20 cellular contexts compared by ENCODE assay signal in the genomic region with DNA sequence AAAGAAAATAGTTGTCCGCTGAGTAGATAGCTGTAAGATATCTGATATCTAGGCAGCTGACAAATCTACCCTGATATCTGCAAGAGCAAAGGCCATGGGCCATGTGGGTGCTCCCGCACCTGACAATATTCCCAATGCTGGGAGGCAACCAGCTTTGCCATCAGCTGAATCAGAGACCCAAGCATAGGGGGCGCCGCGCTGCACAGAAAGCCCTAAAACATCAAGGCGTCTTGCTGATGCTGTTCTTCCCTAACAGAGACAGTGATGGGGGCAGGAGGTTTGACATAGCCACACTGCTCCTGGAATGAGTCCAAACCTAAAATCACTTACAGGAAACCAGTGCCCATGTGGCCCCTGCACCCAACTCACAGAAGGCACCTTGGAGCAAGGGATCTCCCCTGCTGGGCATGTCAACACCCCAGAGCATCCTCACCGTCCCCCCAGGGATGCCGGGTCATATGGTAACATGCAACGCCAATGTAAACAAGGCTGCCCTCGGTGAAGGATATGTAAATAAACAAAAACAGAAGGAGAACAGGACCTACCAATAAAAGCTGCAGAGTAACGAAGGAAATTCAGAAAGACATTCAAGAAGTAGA.
"Had no signal": no experiment of that assay in that cellular context is flagged by ENCODE, and none has a peak within 500 bp of the region (broad histone marks: within the 10 kb centered on the region; RNA-seq: fewer than 3 reads in every experiment).

No MANE protein-coding gene starts in this region.

- DNase-seq: activated CD4-positive, alpha-beta T cell treated with anti-CD3 and anti-CD28 coated beads, Interleukin-2, amount 10 ng/mL, durations not matched to agents 7 days and 5 days; activated CD8-positive, alpha-beta memory T cell treated with anti-CD3 and anti-CD28 coated beads, Interleukin-2, amount 50 U/mL, for 4 hours; activated naive CD4-positive, alpha-beta T cell treated with anti-CD3 and anti-CD28 coated beads for 36 hours; activated T-cell treated with anti-CD3 and anti-CD28 coated beads, Interleukin-2, amount 50 U/mL, for 4 hours; anterior cingulate cortex; cortex of kidney; effector CD4-positive, alpha-beta T cell; esophagus squamous epithelium; mucosa of descending colon; naive B cell; stimulated activated naive CD8-positive, alpha-beta T cell treated with anti-CD3 and anti-CD28 coated beads, Interleukin-15, Interleukin-2, amounts not matched to agents 100 U/mL and 50 U/mL, for 24 hours; substantia nigra; transverse colon had no signal

- ATAC-seq: activated CD4-positive, CD25-positive, alpha-beta regulatory T cell treated with anti-CD3 and anti-CD28 coated beads, Interleukin-2, amount 50 U/mL, for 24 hours; activated T-cell treated with anti-CD3 and anti-CD28 coated beads, Interleukin-2, amount 50 U/mL, for 4 hours; mucosa of descending colon; stimulated activated naive CD8-positive, alpha-beta T cell treated with anti-CD3 and anti-CD28 coated beads, Interleukin-15, Interleukin-2, amounts not matched to agents 100 U/mL and 50 U/mL, for 24 hours had no signal

- H3K4me3 Mint-ChIP-seq: activated CD4-positive, alpha-beta T cell treated with anti-CD3 and anti-CD28 coated beads, Interleukin-2, amount 10 ng/mL, durations not matched to agents 7 days and 5 days; activated naive CD4-positive, alpha-beta T cell treated with anti-CD3 and anti-CD28 coated beads for 36 hours; activated T-cell treated with anti-CD3 and anti-CD28 coated beads, Interleukin-2, amount 50 U/mL, for 4 hours; memory B cell; naive B cell; neural progenitor cell; T-helper 1 cell treated with Interleukin-12 subunit alpha and Interleukin-12 subunit beta and Interleukin-4 antibody, amounts not matched to agents 30 μg/mL and 1 μg/mL, for 36 hours had no signal

- H3K27ac Mint-ChIP-seq: activated CD4-positive, alpha-beta T cell treated with anti-CD3 and anti-CD28 coated beads, Interleukin-2, amount 10 ng/mL, durations not matched to agents 7 days and 5 days; activated naive CD4-positive, alpha-beta T cell treated with anti-CD3 and anti-CD28 coated beads for 36 hours; memory B cell; naive B cell; neural progenitor cell; T-helper 1 cell treated with Interleukin-12 subunit alpha and Interleukin-12 subunit beta and Interleukin-4 antibody, amounts not matched to agents 30 μg/mL and 1 μg/mL, for 36 hours had no signal

- H3K27me3 ChIP-seq: breast epithelium, esophagus squamous epithelium, neural progenitor cell, right atrium auricular region, transverse colon had no signal

- H3K27ac ChIP-seq: breast epithelium, esophagus squamous epithelium, neural progenitor cell, prostate gland, right atrium auricular region, transverse colon had no signal

- H3K4me3 ChIP-seq: breast epithelium, esophagus squamous epithelium, mucosa of descending colon, neural progenitor cell, prostate gland, right atrium auricular region, transverse colon had no signal

- H3K4me1 ChIP-seq: breast epithelium, esophagus squamous epithelium, neural progenitor cell, prostate gland, right atrium auricular region, transverse colon had no signal

- H3K36me3 Mint-ChIP-seq: memory B cell had no signal

- H3K36me3 ChIP-seq: breast epithelium, esophagus squamous epithelium, neural progenitor cell, prostate gland, right atrium auricular region, transverse colon had no signal

- H3K9ac ChIP-seq: neural progenitor cell had no signal

- H3K9me3 ChIP-seq: prostate gland had no signal

- H3K27me3 Mint-ChIP-seq: activated CD4-positive, alpha-beta T cell treated with anti-CD3 and anti-CD28 coated beads, Interleukin-2, amount 10 ng/mL, durations not matched to agents 7 days and 5 days; memory B cell; naive B cell had no signal

- H3K4me1 Mint-ChIP-seq: activated CD4-positive, alpha-beta T cell treated with anti-CD3 and anti-CD28 coated beads, Interleukin-2, amount 10 ng/mL, durations not matched to agents 7 days and 5 days; memory B cell; naive B cell; neural progenitor cell had no signal
